Comparison of ENCODE assay signal across 10 cellular contexts in the genomic region with DNA sequence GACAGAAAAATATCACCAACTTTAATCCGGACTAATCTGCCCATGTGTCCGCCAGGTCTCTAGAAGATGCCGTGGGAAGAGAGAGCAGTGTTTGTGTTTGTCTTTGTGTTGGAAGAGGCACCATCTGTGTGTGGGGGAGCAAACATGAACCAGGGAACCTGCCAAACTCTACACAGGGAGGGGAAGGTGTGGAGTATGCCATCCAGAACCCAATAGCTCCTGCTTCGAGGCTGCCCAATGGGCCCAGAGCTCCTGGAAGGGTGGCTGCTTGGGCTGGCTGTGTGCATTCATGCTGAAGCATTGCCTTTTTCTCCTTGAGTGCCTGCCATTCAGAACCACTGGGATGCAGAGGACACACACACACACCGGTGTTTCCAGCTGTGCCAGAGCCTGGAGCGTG.
DNase-seq lines count a peak whose midpoint lies in the region.
"Had no signal": no experiment of that assay in that cellular context is flagged by ENCODE, and none has a peak within 500 bp of the region (broad histone marks: within the 10 kb centered on the region; RNA-seq: fewer than 3 reads in every experiment).

No MANE protein-coding gene starts in this region.

- peak overlapping the region; percentile 95 for H3K27ac Mint-ChIP-seq in activated CD4-positive, alpha-beta T cell treated with anti-CD3 and anti-CD28 coated beads, Interleukin-2, amount 10 ng/mL, durations not matched to agents 24 days and 14 days
- H3K27ac Mint-ChIP-seq: nephron progenitor cell had no signal

- intact Hi-C loops in activated CD4-positive, alpha-beta T cell treated with anti-CD3 and anti-CD28 coated beads, Interleukin-2, amount 10 ng/mL, durations not matched to agents 24 days and 14 days (cut with micrococcal nuclease), result loop anchor here (10.0 kb wide), 2 partner anchors 437 to 517 kb away; no protein-coding TSS in a partner anchor

- no peaks in the 10 kb centered on the region for H3K27me3 Mint-ChIP-seq in activated CD4-positive, alpha-beta T cell treated with anti-CD3 and anti-CD28 coated beads, Interleukin-2, amount 10 ng/mL, durations not matched to agents 24 days and 14 days

- peaks cover 11% of the 10 kb centered on the region for H3K9me3 Mint-ChIP-seq in activated CD4-positive, alpha-beta T cell treated with anti-CD3 and anti-CD28 coated beads, Interleukin-2, amount 10 ng/mL, durations not matched to agents 24 days and 14 days
- H3K9me3 Mint-ChIP-seq: activated T-cell treated with anti-CD3 and anti-CD28 coated beads, Interleukin-2, amount 50 U/mL, for 4 hours had no signal

- H3K4me3 Mint-ChIP-seq in activated CD4-positive, alpha-beta T cell treated with anti-CD3 and anti-CD28 coated beads, Interleukin-2, amount 10 ng/mL, durations not matched to agents 24 days and 14 days, result peak overlapping the region; percentile 55
- H3K4me3 Mint-ChIP-seq: nephron progenitor cell had no signal

- peaks cover 30% of the 10 kb centered on the region for H3K4me1 Mint-ChIP-seq in activated CD4-positive, alpha-beta T cell treated with anti-CD3 and anti-CD28 coated beads, Interleukin-2, amount 10 ng/mL, durations not matched to agents 24 days and 14 days

- peaks cover 6% of the 10 kb centered on the region for H3K36me3 Mint-ChIP-seq in activated CD4-positive, alpha-beta T cell treated with anti-CD3 and anti-CD28 coated beads, Interleukin-2, amount 10 ng/mL, durations not matched to agents 24 days and 14 days (ENCODE audit: low read depth)

- H3K27ac ChIP-seq in substantia nigra (ENCODE audit: low read depth, low read length, poor library complexity, severe bottlenecking), result peak overlapping the region; percentile 26

- no peak for DNase-seq in activated CD4-positive, alpha-beta T cell treated with anti-CD3 and anti-CD28 coated beads, Interleukin-2, amount 10 ng/mL, durations not matched to agents 24 days and 14 days
- DNase-seq in activated CD4-positive, alpha-beta T cell treated with anti-CD3 and anti-CD28 coated beads, Interleukin-2, amount 50 U/mL, for 48 hours, result no peak
- DNase-seq in NCI-H2196 treated with DMSO at 0.1 percent for 48 hours (lab: John Stamatoyannopoulos, UW; ENCODE audit: unreplicated experiment), result peak; percentile 55
- peak; percentile 3 for DNase-seq in cerebellar cortex (ENCODE audit: low spot score)
- DNase-seq in substantia nigra (lab: John Stamatoyannopoulos, UW), result no peak
- no peak for DNase-seq in H4 (ENCODE audit: low spot score)
- no peak for DNase-seq in COLO829 (ENCODE audit: low spot score)
- DNase-seq in HUDEP-2 (lab: John Stamatoyannopoulos, UW; ENCODE audit: unreplicated experiment in 76 of 76), result no peak
- DNase-seq: activated T-cell treated with anti-CD3 and anti-CD28 coated beads, Interleukin-2, amount 50 U/mL, for 4 hours; nephron progenitor cell had no signal

Comparison
In these comparisons a context has a peak if more than half of its experiments do, and no peak if none do; other contexts are left out.
1. DNase-seq: peak in NCI-H2196 treated with DMSO at 0.1 percent for 48 hours (single experiment) and cerebellar cortex (single experiment); none in activated CD4-positive, alpha-beta T cell treated with anti-CD3 and anti-CD28 coated beads, Interleukin-2, amount 10 ng/mL, durations not matched to agents 24 days and 14 days (single experiment), activated CD4-positive, alpha-beta T cell treated with anti-CD3 and anti-CD28 coated beads, Interleukin-2, amount 50 U/mL, for 48 hours (0 of 2), substantia nigra (0 of 49), H4 (single experiment), COLO829 (single experiment) and HUDEP-2 (0 of 76).